22 cellular contexts compared by ENCODE assay signal in the genomic region with DNA sequence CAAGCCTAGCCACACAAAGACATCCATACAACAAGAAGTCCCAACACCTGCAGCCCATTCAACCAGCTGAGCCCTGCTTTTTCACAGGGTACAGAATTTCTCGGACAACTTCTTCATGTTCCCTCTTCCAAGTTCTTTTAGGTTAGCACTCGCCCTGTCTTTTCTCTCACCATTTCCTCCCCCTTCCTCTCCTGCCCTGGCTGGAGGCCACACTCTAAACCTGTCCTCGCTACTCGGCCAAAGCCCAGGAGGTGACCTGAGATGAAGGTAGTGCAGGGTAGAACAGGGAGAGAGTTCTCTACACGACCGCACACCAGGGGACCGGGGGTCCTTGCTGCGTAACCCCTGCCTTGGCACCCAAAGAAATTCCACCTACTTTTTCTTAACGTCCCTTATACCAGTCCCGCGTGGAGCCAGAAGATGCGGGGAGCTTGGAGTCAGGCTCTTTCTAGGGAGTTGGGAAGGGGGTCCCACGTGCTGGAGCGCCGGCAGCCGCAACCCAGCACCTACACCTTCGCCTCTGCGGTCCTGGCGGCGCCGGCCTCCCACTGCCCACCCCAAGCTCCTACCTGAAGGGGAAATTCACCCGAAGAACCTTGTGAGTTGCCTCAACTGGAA. TPM values are rescaled to one million over a fixed set of nuclear protein-coding genes. Genes with fewer than 3 reads are reported as not detected.
A peak's percentile ranks its signal among the peaks of the same experiment; 100 is the strongest.
DNase-seq lines count a peak whose midpoint lies in the region; ATAC-seq and TF ChIP-seq lines count a peak whose summit lies in the region.
"Had no signal": no experiment of that assay in that cellular context is flagged by ENCODE, and none has a peak within 500 bp of the region (broad histone marks: within the 10 kb centered on the region; RNA-seq: fewer than 3 reads in every experiment).

No MANE protein-coding gene starts in this region.

- H3K27me3 Mint-ChIP-seq in GM23338 (ENCODE audit: insufficient read depth, low read depth, poor library complexity) (peaks cover 90% of the 10 kb centered on the region), brain (peaks cover 83% of the 10 kb centered on the region)
- H3K27me3 Mint-ChIP-seq in stimulated activated naive CD8-positive, alpha-beta T cell treated with anti-CD3 and anti-CD28 coated beads, Interleukin-15, amount 100 ng/mL, for 72 hours: peaks cover 85% of the 10 kb centered on the region

- no peak overlapping the region for H4K91ac ChIP-seq in neuronal stem cell (ENCODE audit: low read depth, low read length, poor library complexity)

- H3K9me3 ChIP-seq in iPS-18a (ENCODE audit: control insufficient read depth, low read depth, low read length) (no peaks in the 10 kb centered on the region), neuronal stem cell (replicated peaks in 1 of 2; ENCODE audit: control insufficient read depth in 2 of 2, insufficient read depth in 1 of 2, low read depth in 1 of 2, low read length in 2 of 2) (peaks cover 9 to 11% of the 10 kb centered on the region in 2 donors)
- H3K9me3 ChIP-seq: A549 had no signal

- H3K4me3 Mint-ChIP-seq in GM23338: peak overlapping the region; percentile 59
- H3K4me3 Mint-ChIP-seq in brain: peak overlapping the region in 3 of 5 experiments; percentile 57 to 87 (median 71)
- no peak overlapping the region for H3K4me3 Mint-ChIP-seq in stimulated activated naive CD8-positive, alpha-beta T cell treated with anti-CD3 and anti-CD28 coated beads, Interleukin-15, amount 100 ng/mL, for 72 hours
- H3K4me3 Mint-ChIP-seq: CD4-positive, alpha-beta memory T cell had no signal

- no CpG with 5 or more reads among the region's 22 CpGs for WGBS in neuronal stem cell (ENCODE audit: extremely low coverage in 2 of 2, insufficient read length in 2 of 2, insufficient replicate concordance in 1 of 2), 2 donors

- no peak overlapping the region for H2BK5ac ChIP-seq in neuronal stem cell (ENCODE audit: low read length)

- H3K27me3 ChIP-seq in GM23338 (ENCODE audit: insufficient read depth) (peaks cover 100% of the 10 kb centered on the region), iPS-18a (ENCODE audit: control insufficient read depth, insufficient read depth, low read length) (peaks cover 94% of the 10 kb centered on the region), neuronal stem cell (ENCODE audit: control insufficient read depth in 3 of 3, insufficient read depth in 3 of 3, low read depth in 1 of 3, low read length in 3 of 3) (peaks cover 31 to 88% (median 51%) of the 10 kb centered on the region in 3 experiments)
- H3K27me3 ChIP-seq: BLaER1 had no signal

- no peak overlapping the region for H2AFZ ChIP-seq in GM23338
- H2AFZ ChIP-seq in neuronal stem cell (ENCODE audit: low read length): no peak overlapping the region

- no peak overlapping the region for H3K23ac ChIP-seq in neuronal stem cell (ENCODE audit: low read depth, low read length, poor library complexity)

- peaks cover 9% of the 10 kb centered on the region for H4K20me1 ChIP-seq in GM23338 (replicated peaks; ENCODE audit: insufficient read depth)
- H4K20me1 ChIP-seq: BLaER1 had no signal

- H2BK15ac ChIP-seq in neuronal stem cell (ENCODE audit: low read length): peak overlapping the region; percentile 20

- no peak overlapping the region for H3K4ac ChIP-seq in neuronal stem cell (ENCODE audit: low read length)

- no peaks in the 10 kb centered on the region for H3K79me1 ChIP-seq in neuronal stem cell (ENCODE audit: low read depth, low read length)

- H3K36me3 Mint-ChIP-seq in GM23338 (ENCODE audit: low read depth) (no peaks in the 10 kb centered on the region), brain (peaks cover 4% of the 10 kb centered on the region)

- no peaks in the 10 kb centered on the region for H3K79me2 ChIP-seq in GM23338 (replicated peaks; ENCODE audit: insufficient read depth)

- peak; percentile 67 for DNase-seq in GM23338 (ENCODE audit: low spot score)
- peak; percentile 15 for DNase-seq in neuronal stem cell (ENCODE audit: low spot score)
- DNase-seq in stimulated activated CD4-positive, alpha-beta T cell treated with anti-CD3 and anti-CD28 coated beads, Interleukin-2, amount 100 ng/mL, for 24 hours: no peak
- no peak for DNase-seq in iPS-NIHi11 (ENCODE audit: low spot score)
- DNase-seq in stimulated activated naive CD8-positive, alpha-beta T cell treated with anti-CD3 and anti-CD28 coated beads, Interleukin-15, amount 100 ng/mL, for 72 hours: no peak
- no peak for DNase-seq in dermis blood vessel endothelial cell
- DNase-seq: CD4-positive, alpha-beta memory T cell; EL; KBM-7; NCI-H1105 treated with DMSO at 0.1 percent for 48 hours; NCI-H187; NCI-H2107; NCI-H524; NCI-H82; PC-3 had no signal

- peaks cover 12% of the 10 kb centered on the region; the same call in 1 of the 2 replicates for H3F3A ChIP-seq in GM23338 (replicated peaks; ENCODE audit: low read depth)

- H2BK12ac ChIP-seq in neuronal stem cell (ENCODE audit: low read length): no peak overlapping the region

- no peak overlapping the region for H2AK5ac ChIP-seq in neuronal stem cell (ENCODE audit: low read depth, low read length)

- H3K9me3 Mint-ChIP-seq in GM23338 (peaks cover 7% of the 10 kb centered on the region; the same call in 1 of the 3 replicates), brain (peaks cover 0 to 15% (median 9%) of the 10 kb centered on the region in 5 experiments)
- peaks cover 6 to 22% of the 10 kb centered on the region in 2 donors for H3K9me3 Mint-ChIP-seq in stimulated activated naive CD8-positive, alpha-beta T cell treated with anti-CD3 and anti-CD28 coated beads, Interleukin-15, amount 100 ng/mL, for 72 hours

- H3K14ac ChIP-seq in neuronal stem cell (ENCODE audit: low read length): no peak overlapping the region

- H3K9ac ChIP-seq in iPS-18a (ENCODE audit: low read length) (no peak overlapping the region), neuronal stem cell (ENCODE audit: low read depth, low read length, poor library complexity) (no peak overlapping the region)
- H3K9ac ChIP-seq: BLaER1 had no signal

- H3K27ac Mint-ChIP-seq in GM23338: no peak overlapping the region
- H3K27ac Mint-ChIP-seq in brain: peak overlapping the region in 2 of 5 experiments; percentile 91 to 94
- H3K27ac Mint-ChIP-seq in stimulated activated naive CD8-positive, alpha-beta T cell treated with anti-CD3 and anti-CD28 coated beads, Interleukin-15, amount 100 ng/mL, for 72 hours: no peak overlapping the region
- H3K27ac Mint-ChIP-seq: CD4-positive, alpha-beta memory T cell had no signal

- peaks cover 56% of the 10 kb centered on the region for H3K4me1 Mint-ChIP-seq in GM23338
- peaks cover 68% of the 10 kb centered on the region for H3K4me1 Mint-ChIP-seq in brain
- H3K4me1 Mint-ChIP-seq in stimulated activated naive CD8-positive, alpha-beta T cell treated with anti-CD3 and anti-CD28 coated beads, Interleukin-15, amount 100 ng/mL, for 72 hours: peaks cover 25% of the 10 kb centered on the region

- ATAC-seq in GM23338: peak; percentile 65
- ATAC-seq in stimulated activated naive CD8-positive, alpha-beta T cell treated with anti-CD3 and anti-CD28 coated beads, Interleukin-15, amount 100 ng/mL, for 72 hours: no peak
- ATAC-seq: A549, HCT116, HepG2, PC-3 had no signal

- peak overlapping the region; percentile 74 for H3K4me2 ChIP-seq in GM23338
- no peak overlapping the region for H3K4me2 ChIP-seq in neuronal stem cell (ENCODE audit: insufficient read depth, low read length, poor library complexity, severe bottlenecking)
- H3K4me2 ChIP-seq: A549, BLaER1 had no signal

- H4K8ac ChIP-seq in neuronal stem cell (ENCODE audit: low read depth, low read length): no peak overlapping the region

- H3K4me3 ChIP-seq in GM23338 (peak overlapping the region; percentile 43), iPS-18a (ENCODE audit: low read length) (peak overlapping the region; percentile 18), neuronal stem cell (ENCODE audit: low read length in 2 of 2) (no peak overlapping the region)
- H3K4me3 ChIP-seq: A549, BLaER1 had no signal

- H3K4me1 ChIP-seq in GM23338 (ENCODE audit: insufficient read depth): peaks cover 83% of the 10 kb centered on the region
- peaks cover 19% of the 10 kb centered on the region for H3K4me1 ChIP-seq in iPS-18a (ENCODE audit: control insufficient read depth, low read depth, low read length)
- peaks cover 0 to 9% of the 10 kb centered on the region in 2 donors for H3K4me1 ChIP-seq in neuronal stem cell (ENCODE audit: control insufficient read depth in 2 of 2, insufficient read depth in 1 of 2, low read depth in 1 of 2, low read length in 2 of 2)
- H3K4me1 ChIP-seq: A549, BLaER1 had no signal

- no peaks in the 10 kb centered on the region for H3K9me2 ChIP-seq in GM23338 (ENCODE audit: insufficient read depth)

- peak overlapping the region; percentile 59 for H3K18ac ChIP-seq in neuronal stem cell (ENCODE audit: low read length)

- no peak for TF ChIP-seq CTCF in GM23338 (conservative IDR thresholded peaks at IDR 0.05; ENCODE audit: low read depth in 2 of 2)
- no peak for TF ChIP-seq CTCF in brain (conservative IDR thresholded peaks at IDR 0.05)

- no peak overlapping the region for H2BK120ac ChIP-seq in neuronal stem cell (ENCODE audit: low read depth, low read length)

- H3K36me3 ChIP-seq in GM23338 (ENCODE audit: insufficient read depth): no peaks in the 10 kb centered on the region
- no peaks in the 10 kb centered on the region for H3K36me3 ChIP-seq in iPS-18a (ENCODE audit: control insufficient read depth, low read depth, low read length)
- no peaks in the 10 kb centered on the region for H3K36me3 ChIP-seq in neuronal stem cell (replicated peaks in 1 of 2; ENCODE audit: control insufficient read depth in 2 of 2, insufficient read depth in 2 of 2, low read length in 2 of 2)
- H3K36me3 ChIP-seq: BLaER1 had no signal

- H3K27ac ChIP-seq in GM23338 (ENCODE audit: low read depth): no peak overlapping the region
- no peak overlapping the region for H3K27ac ChIP-seq in iPS-18a (ENCODE audit: low read length)
- no peak overlapping the region for H3K27ac ChIP-seq in neuronal stem cell (replicated peaks; ENCODE audit: low read length)
- H3K27ac ChIP-seq: A549, BLaER1, RWPE1 had no signal

TF ChIP-seq in GM23338, 12 proteins besides CTCF, POLR2A, EP300 and RAD21 (continues in another document):
- TF ChIP-seq ZNF331 (CRISPR knock-in tag; IDR thresholded peaks at IDR 0.05; ENCODE audit: low read depth) (no peak), NANOG (IDR thresholded peaks at IDR 0.05; ENCODE audit: borderline replicate concordance) (no peak; the same call in 1 of the 2 replicates), POLR2AphosphoS5 (IDR thresholded peaks at IDR 0.05; ENCODE audit: low read depth) (no peak)

RNA-seq across cellular contexts. Expression of gene DLX6, which starts 16.0 kb away (rescaled TPM):
- not detected in 2 replicates for total RNA-seq in GM23338 (2014; rRNA removed; shearing (Covaris generic))
- not detected in 2 replicates for polyA plus RNA-seq in GM23338 (2016; fragmentation: Nextera tagmentation; extraction: Ambion mirVana)
- 5.5 TPM for polyA plus RNA-seq in brain (ENCODE audit: insufficient read depth, low read depth, low replicate concordance)
- 0.52 TPM for polyA plus RNA-seq in neuronal stem cell (2013, experiment 1 of 2)
- 0.66 TPM for polyA plus RNA-seq in neuronal stem cell (2013, experiment 2 of 2)
- total RNA-seq in dermis blood vessel endothelial cell: not detected in 2 replicates
- total RNA-seq: CD4-positive, alpha-beta memory T cell; PC-3 had no signal
- polyA plus RNA-seq: A549; CD4-positive, alpha-beta memory T cell had no signal

RNA-seq across cellular contexts. Expression of gene DLX5, which starts 35.3 kb away (rescaled TPM):
- not detected in 2 replicates for total RNA-seq in GM23338 (2014; rRNA removed; shearing (Covaris generic))
- not detected in 2 replicates for polyA plus RNA-seq in GM23338 (2016; fragmentation: Nextera tagmentation; extraction: Ambion mirVana)
- 8.8 TPM for polyA plus RNA-seq in brain (ENCODE audit: insufficient read depth, low read depth, low replicate concordance)
- polyA plus RNA-seq in neuronal stem cell (2013, experiment 1 of 2): 5.1 TPM
- 4.3 TPM for polyA plus RNA-seq in neuronal stem cell (2013, experiment 2 of 2)
- total RNA-seq in dermis blood vessel endothelial cell: not detected in 2 replicates
- total RNA-seq: CD4-positive, alpha-beta memory T cell; HepG2 had no signal
- polyA plus RNA-seq: A549; CD4-positive, alpha-beta memory T cell; HepG2 had no signal

Comparison
In these comparisons a context has a peak if more than half of its experiments do, and no peak if none do; other contexts are left out.
1. DNase-seq: peak in GM23338 (single experiment) and neuronal stem cell (single experiment); none in stimulated activated CD4-positive, alpha-beta T cell treated with anti-CD3 and anti-CD28 coated beads, Interleukin-2, amount 100 ng/mL, for 24 hours (0 of 2), iPS-NIHi11 (single experiment), stimulated activated naive CD8-positive, alpha-beta T cell treated with anti-CD3 and anti-CD28 coated beads, Interleukin-15, amount 100 ng/mL, for 72 hours (0 of 2) and dermis blood vessel endothelial cell (single experiment).
2. H3K4me3 ChIP-seq: peak in GM23338 (single experiment) and iPS-18a (single experiment); none in neuronal stem cell (0 of 2).
3. H3K4me3 Mint-ChIP-seq: peak in GM23338 (single experiment) and brain (3 of 5); none in stimulated activated naive CD8-positive, alpha-beta T cell treated with anti-CD3 and anti-CD28 coated beads, Interleukin-15, amount 100 ng/mL, for 72 hours (0 of 2).